Comparison of ENCODE assay signal across 19 cellular contexts in genomic region chr10:129725011-129725410, GRCh38.
"Had no signal": no experiment of that assay in that cellular context is flagged by ENCODE, and none has a peak within 500 bp of the region (broad histone marks: within the 10 kb centered on the region; RNA-seq: fewer than 3 reads in every experiment).

No MANE protein-coding gene starts in this region.

- H3K9me3 ChIP-seq: neutrophil, ovary, vagina had no signal

- ATAC-seq: naive thymus-derived CD4-positive, alpha-beta T cell; sciatic nerve had no signal

- H3K27ac ChIP-seq: coronary artery, heart left ventricle, left ventricle myocardium inferior, neutrophil, ovary, vagina had no signal

- H3K4me1 ChIP-seq: left ventricle myocardium inferior, vagina had no signal

- H3K27me3 ChIP-seq: heart left ventricle, neutrophil, ovary, vagina had no signal

- DNase-seq: central memory CD4-positive, alpha-beta T cell; effector CD4-positive, alpha-beta T cell; foreskin melanocyte; hippocampal formation; left ventricle myocardium inferior; mesenchymal stem cell; naive thymus-derived CD4-positive, alpha-beta T cell; nephron progenitor cell; ovary; stimulated activated CD4-positive, alpha-beta T cell treated with anti-CD3 and anti-CD28 coated beads, Interleukin-2, amount 100 ng/mL, for 24 hours; stimulated activated CD4-positive, alpha-beta T cell treated with anti-CD3 and anti-CD28 coated beads, Interleukin-4, amount 100 ng/mL, for 4 hours; stimulated activated naive CD4-positive, alpha-beta T cell treated with Interleukin-2 at 50 U/mL for 16 hours; trophoblast cell had no signal

- H3K36me3 ChIP-seq: neutrophil, ovary, vagina had no signal

- H3K4me3 ChIP-seq: coronary artery, heart left ventricle, left ventricle myocardium inferior, lung, ovary, vagina had no signal
